1 cellular context compared by ENCODE assay signal in the genomic region with DNA sequence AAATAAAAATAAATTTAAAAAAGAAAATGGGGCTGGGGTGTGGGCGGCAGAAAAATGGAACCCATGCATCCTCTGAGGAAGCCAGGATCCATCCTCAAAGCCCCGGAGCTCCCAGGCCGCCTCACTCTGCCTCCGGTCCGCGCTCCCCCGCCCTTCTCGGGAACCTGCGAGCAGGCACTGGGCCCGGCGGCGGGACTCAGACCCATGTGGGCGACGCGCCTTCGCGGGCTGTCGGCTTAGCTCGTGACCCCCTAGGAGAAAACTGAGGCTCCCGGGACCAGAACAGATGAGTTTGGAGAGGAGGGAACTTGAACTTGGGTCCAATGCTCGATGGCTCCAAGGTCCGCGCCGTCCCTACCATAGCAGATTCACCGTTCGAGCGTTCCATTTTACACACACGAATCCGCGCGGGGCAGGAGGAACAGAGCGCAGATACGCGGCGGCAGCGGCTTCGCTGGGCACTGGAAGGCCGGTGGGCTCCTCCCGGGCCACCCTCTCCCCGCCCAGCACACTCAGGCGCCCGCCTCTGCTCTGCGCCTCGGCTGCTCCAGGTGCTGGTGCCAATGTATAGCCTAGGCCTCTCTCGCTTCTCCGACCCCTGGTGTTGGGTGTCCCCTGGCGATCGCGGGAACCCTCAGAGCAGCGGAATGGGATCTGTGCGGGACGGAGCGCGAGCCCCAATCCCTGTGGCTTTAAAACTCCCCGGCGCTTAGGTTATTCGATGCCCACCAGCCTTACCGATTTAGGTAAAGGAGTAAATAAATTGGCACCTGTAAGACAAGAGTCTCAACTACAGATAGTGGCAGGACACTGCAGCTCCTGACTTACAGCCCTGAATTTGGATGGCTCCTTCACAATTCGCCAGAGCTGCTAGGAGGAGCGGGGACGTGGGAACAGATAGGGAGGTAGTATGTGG.
TF ChIP-seq lines count a peak whose summit lies in the region.

No MANE protein-coding gene starts in this region.

TF ChIP-seq in endothelial cell of umbilical vein, 7 proteins besides CTCF, POLR2A, EP300 and RAD21:
- peak; percentile 68 for TF ChIP-seq EZH2 (IDR thresholded peaks at IDR 0.05; ENCODE audit: borderline replicate concordance, low read depth, low read length, severe bottlenecking)
- TF ChIP-seq FOS (IDR thresholded peaks at IDR 0.05; ENCODE audit: borderline replicate concordance, insufficient read depth, low read length): no peak
TF ChIP-seq in endothelial cell of umbilical vein: peak in this region for 1.
